ENCODE assay signal across 13 cellular contexts in the genomic region with DNA sequence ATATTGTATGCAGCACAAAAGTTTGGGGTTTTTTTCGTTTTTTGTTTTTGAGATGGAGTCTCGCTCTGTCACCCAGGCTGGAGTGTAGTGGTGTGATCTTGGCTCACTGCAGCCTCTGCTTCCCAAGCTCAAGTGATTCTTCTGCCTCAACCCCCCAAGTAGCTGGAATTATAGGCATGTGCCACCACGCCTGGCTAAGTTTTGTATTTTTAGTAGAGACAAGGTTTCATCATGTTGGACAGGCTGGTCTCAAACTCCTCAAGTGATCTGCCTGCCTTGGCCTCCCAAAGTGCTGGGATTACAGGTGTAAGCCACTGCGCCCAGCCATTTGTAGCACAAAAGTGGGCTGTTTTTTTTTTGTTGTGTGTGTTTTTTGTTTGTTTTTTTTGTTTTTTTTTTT. TPM values are rescaled to one million over a fixed set of nuclear protein-coding genes. Genes with fewer than 3 reads are reported as not detected.
"Had no signal": no experiment of that assay in that cellular context is flagged by ENCODE, and none has a peak within 500 bp of the region (broad histone marks: within the 10 kb centered on the region; RNA-seq: fewer than 3 reads in every experiment).

No MANE protein-coding gene starts in this region.

RNA-seq across cellular contexts. Expression of a gene that starts 37.1 kb away (rescaled TPM):
- total RNA-seq: activated B cell treated with CpG ODN at 0.5 μM for 24 hours; activated CD4-positive, alpha-beta memory T cell treated with anti-CD3 and anti-CD28 coated beads for 36 hours; activated CD4-positive, alpha-beta memory T cell treated with anti-CD3 and anti-CD28 coated beads, Interleukin-2, amount 10 ng/mL, durations not matched to agents 7 days and 5 days; activated CD4-positive, alpha-beta T cell treated with anti-CD3 and anti-CD28 coated beads for 36 hours; activated CD4-positive, alpha-beta T cell treated with anti-CD3 and anti-CD28 coated beads, Interleukin-2, amount 10 ng/mL, durations not matched to agents 24 days and 14 days; activated CD8-positive, alpha-beta memory T cell treated with anti-CD3 and anti-CD28 coated beads for 36 hours; activated CD8-positive, alpha-beta memory T cell treated with anti-CD3 and anti-CD28 coated beads, Interleukin-2, amount 10 ng/mL, durations not matched to agents 7 days and 5 days; activated CD8-positive, alpha-beta T cell treated with anti-CD3 and anti-CD28 coated beads for 36 hours; activated CD8-positive, alpha-beta T cell treated with anti-CD3 and anti-CD28 coated beads, Interleukin-2, amount 10 ng/mL, durations not matched to agents 7 days and 5 days; T-cell; T-helper 17 cell; T-helper 2 cell treated with Interferon-gamma antibody and Interleukin-4, amounts not matched to agents 100 ng/mL and 5 ng/mL, for 36 hours; WTC11 had no signal
